20 cellular contexts compared by ENCODE assay signal in genomic region chr17:28071891-28072606, GRCh38. TPM values are rescaled to one million over a fixed set of nuclear protein-coding genes. Genes with fewer than 3 reads are reported as not detected.
DNase-seq lines count a peak whose midpoint lies in the region; ATAC-seq and TF ChIP-seq lines count a peak whose summit lies in the region.
"Had no signal": no experiment of that assay in that cellular context is flagged by ENCODE, and none has a peak within 500 bp of the region (broad histone marks: within the 10 kb centered on the region; RNA-seq: fewer than 3 reads in every experiment).

No MANE protein-coding gene starts in this region.

- POLR2A ChIA-PET in T-cell (lab: Charles Lee): interaction anchor here in 1 of 2 donors (0.7 to 1.1 kb wide), 2 partner anchors 18 to 777 kb away, joined by 5 to 8 read pairs; no protein-coding TSS in a partner anchor

- no peaks in the 10 kb centered on the region for H3K27me3 Mint-ChIP-seq in T-cell

- no peaks in the 10 kb centered on the region for H3K27me3 ChIP-seq in BLaER1 treated with 17β-estradiol and CSF1 and Interleukin-3, amounts not matched to agents 10 nM and 100 nM
- H3K27me3 ChIP-seq: adrenal gland, heart right ventricle, pancreas, uterus had no signal

- peaks cover 0 to 14% (median 0%) of the 10 kb centered on the region in 11 experiments; a peak in 3 of 22 replicates for H4K20me1 ChIP-seq in BLaER1 treated with 17β-estradiol and CSF1 and Interleukin-3, amounts not matched to agents 10 nM and 100 nM

- peak overlapping the region; percentile 5 to 26 (median 15) for H3K4me3 Mint-ChIP-seq in T-cell

- peaks cover 55 to 67% (median 62%) of the 10 kb centered on the region in 3 donors for H3K4me1 Mint-ChIP-seq in T-cell

- H3K4me2 ChIP-seq in BLaER1 treated with 17β-estradiol and CSF1 and Interleukin-3, amounts not matched to agents 10 nM and 100 nM: peak overlapping the region in 9 of 11 experiments; percentile 5 to 42 (median 18); a peak in 12 of 22 replicates
- H3K4me2 ChIP-seq: KMS-11 had no signal

- H3K4me3 ChIP-seq in BLaER1 treated with 17β-estradiol and CSF1 and Interleukin-3, amounts not matched to agents 10 nM and 100 nM: no peak overlapping the region; a peak in 1 of 20 replicates
- H3K4me3 ChIP-seq in GM12865 (ENCODE audit: low read depth, low read length): no peak overlapping the region
- H3K4me3 ChIP-seq: adrenal gland, heart right ventricle, pancreas, skin epidermis, uterus had no signal

- ATAC-seq in T-cell (replicated peaks in 1 of 4) (peak; percentile 45 to 95 (median 70)), GM21447 (IDR thresholded peaks at IDR 0.05; ENCODE audit: unreplicated experiment) (no peak), GM18868 (IDR thresholded peaks at IDR 0.05; ENCODE audit: unreplicated experiment) (no peak)
- ATAC-seq: HCT116, heart right ventricle, pancreas had no signal

- peaks cover 0 to 28% (median 9%) of the 10 kb centered on the region in 10 experiments; a peak in 11 of 20 replicates for H3K4me1 ChIP-seq in BLaER1 treated with 17β-estradiol and CSF1 and Interleukin-3, amounts not matched to agents 10 nM and 100 nM
- H3K4me1 ChIP-seq: uterus had no signal

- CTCF ChIA-PET in T-cell (lab: Charles Lee): no interaction called here

- peaks cover 3 to 8% (median 7%) of the 10 kb centered on the region in 3 donors for H3K9me3 Mint-ChIP-seq in T-cell

- H3K27ac Mint-ChIP-seq in T-cell: peak overlapping the region; percentile 80 to 90

- H3K27ac ChIP-seq in BLaER1 treated with 17β-estradiol and CSF1 and Interleukin-3, amounts not matched to agents 10 nM and 100 nM: peak overlapping the region in 7 of 11 experiments; percentile 21 to 64 (median 45); a peak in 13 of 22 replicates
- H3K27ac ChIP-seq: adrenal gland, heart right ventricle, KMS-11, pancreas, skin epidermis, uterus had no signal

- peaks cover 18% of the 10 kb centered on the region for H3K36me3 Mint-ChIP-seq in T-cell

- TF ChIP-seq CTCF in GM12865 (IDR thresholded peaks at IDR 0.05; ENCODE audit: insufficient read depth, low read depth, low read length, missing control alignments): no peak

- H3K9ac ChIP-seq in BLaER1 treated with 17β-estradiol and CSF1 and Interleukin-3, amounts not matched to agents 10 nM and 100 nM: peak overlapping the region in 2 of 11 experiments; percentile 8 to 22; a peak in 1 of 22 replicates
- H3K9ac ChIP-seq: KMS-11 had no signal

- H3K9me3 ChIP-seq in BLaER1 treated with 17β-estradiol and CSF1 and Interleukin-3, amounts not matched to agents 10 nM and 100 nM (replicated peaks in 1 of 11): peaks cover 28 to 77% (median 67%) of the 10 kb centered on the region in 11 experiments
- H3K9me3 ChIP-seq: pancreas had no signal

- DNase-seq in GM12865 (ENCODE audit: low read depth): peak; percentile 58
- DNase-seq in T-cell: peak in 1 of 34 experiments; percentile 1
- peak; percentile 42 for DNase-seq in fibroblast of peridontal ligament (ENCODE audit: extremely low read depth)
- no peak for DNase-seq in DMS153 (lab: John Stamatoyannopoulos, UW)
- DNase-seq in DMS79 (lab: John Stamatoyannopoulos, UW): no peak
- DNase-seq: adrenal gland; DMS79 treated with DMSO at 0.1 percent for 48 hours; heart right ventricle; kidney; NCI-H1436 treated with DMSO at 0.1 percent for 48 hours; NCI-H446; pancreas; stimulated activated naive CD4-positive, alpha-beta T cell treated with Interleukin-2 at 50 U/mL for 16 hours; uterus had no signal

- H3K36me3 ChIP-seq in BLaER1 treated with 17β-estradiol and CSF1 and Interleukin-3, amounts not matched to agents 10 nM and 100 nM: peaks cover 8 to 68% (median 32%) of the 10 kb centered on the region in 11 experiments; a peak in 20 of 22 replicates
- H3K36me3 ChIP-seq: adrenal gland, pancreas, uterus had no signal

RNA-seq across cellular contexts. Expression of gene NLK, which starts 29.6 kb away (rescaled TPM):
- 10 to 100 TPM; 12.7 to 16.6 (median 13.4) TPM for total RNA-seq in T-cell

Comparison
In these comparisons a context has a peak if more than half of its experiments do, and no peak if none do; other contexts are left out.
1. DNase-seq: peak in GM12865 (single experiment) and fibroblast of peridontal ligament (single experiment); none in DMS153 (single experiment) and DMS79 (single experiment).
2. ATAC-seq: peak in T-cell (4 of 4); none in GM21447 (single experiment) and GM18868 (single experiment).